In genomic region chr6:97557355-97557754, GRCh38 we compare ENCODE assay signal across 22 cellular contexts.
"Had no signal": no experiment of that assay in that cellular context is flagged by ENCODE, and none has a peak within 500 bp of the region (broad histone marks: within the 10 kb centered on the region; RNA-seq: fewer than 3 reads in every experiment).

No MANE protein-coding gene starts in this region.

- DNase-seq: Kasumi-1, MM.1S, NCI-H1092 treated with DMSO at 0.1 percent for 48 hours, NCI-H1436, NCI-H187, NCI-H2029, NCI-H2081 treated with DMSO at 0.1 percent for 48 hours, NCI-H2171, NCI-H226, NCI-H510A, NCI-H524 treated with DMSO at 0.1 percent for 48 hours, NCI-H82, PC-3, SHP77, SK-N-SH, SW 1271 had no signal

- ATAC-seq: K562, Panc1, PC-3 had no signal

- H3K27me3 Mint-ChIP-seq: IgD-negative memory B cell had no signal

- H3K9ac ChIP-seq: KMS-11, SK-N-SH had no signal

- H3K9me3 Mint-ChIP-seq: IgD-negative memory B cell had no signal

- H3K4me1 Mint-ChIP-seq: IgD-negative memory B cell had no signal

- H3K4me2 ChIP-seq: KMS-11, SK-N-SH had no signal

- H3K9me3 ChIP-seq: SK-N-SH had no signal

- H3K4me3 Mint-ChIP-seq: IgD-negative memory B cell had no signal

- H3K27ac ChIP-seq: HL-60, KMS-11, RWPE1 had no signal

- H3K4me3 ChIP-seq: K562 had no signal

- H3K36me3 Mint-ChIP-seq: IgD-negative memory B cell had no signal
